ENCODE assay signal across 1 cellular context in genomic region chr10:4503076-4503475, GRCh38.
A peak's percentile ranks its signal among the peaks of the same experiment; 100 is the strongest.
TF ChIP-seq lines count a peak whose summit lies in the region.

No MANE protein-coding gene starts in this region.

TF ChIP-seq in K562, 482 proteins besides CTCF, POLR2A, EP300 and RAD21:
- TF ChIP-seq RFX1 (IDR thresholded peaks at IDR 0.05): no peak
- no peak for TF ChIP-seq HOXB6 (CRISPR knock-in tag; IDR thresholded peaks at IDR 0.05; ENCODE audit: borderline replicate concordance)
- TF ChIP-seq CEBPG (CRISPR knock-in tag; IDR thresholded peaks at IDR 0.05): no peak
- TF ChIP-seq CEBPG (tag; conservative IDR thresholded peaks at IDR 0.05 in 1 of 2, IDR thresholded peaks at IDR 0.05 in 1 of 2): peak; percentile 55 to 80
- no peak for TF ChIP-seq HCFC1 (IDR thresholded peaks at IDR 0.05; ENCODE audit: low read depth, low read length)
- TF ChIP-seq NFRKB (IDR thresholded peaks at IDR 0.05; ENCODE audit: low read depth): no peak
- TF ChIP-seq U2AF1 (optimal IDR thresholded peaks at IDR 0.05; ENCODE audit: low read depth, low read length): no peak
- no peak for TF ChIP-seq SMAD4 (CRISPR knock-in tag; conservative IDR thresholded peaks at IDR 0.05)
- TF ChIP-seq SPI1 (IDR thresholded peaks at IDR 0.05; ENCODE audit: borderline replicate concordance, low read depth, low read length): no peak
- no peak for TF ChIP-seq RHOXF2B (CRISPR knock-in tag; conservative IDR thresholded peaks at IDR 0.05)
- no peak for TF ChIP-seq NUFIP1 (IDR thresholded peaks at IDR 0.05; ENCODE audit: partially characterized antibody)
- TF ChIP-seq ATF3 (IDR thresholded peaks at IDR 0.05): peak; percentile 53
- TF ChIP-seq ATF3 (CRISPR knock-in tag; conservative IDR thresholded peaks at IDR 0.05): no peak
- no peak for TF ChIP-seq ZNF280A (IDR thresholded peaks at IDR 0.05; ENCODE audit: low read depth, partially characterized antibody)
